Comparison of ENCODE assay signal across 1 cellular context in the genomic region with DNA sequence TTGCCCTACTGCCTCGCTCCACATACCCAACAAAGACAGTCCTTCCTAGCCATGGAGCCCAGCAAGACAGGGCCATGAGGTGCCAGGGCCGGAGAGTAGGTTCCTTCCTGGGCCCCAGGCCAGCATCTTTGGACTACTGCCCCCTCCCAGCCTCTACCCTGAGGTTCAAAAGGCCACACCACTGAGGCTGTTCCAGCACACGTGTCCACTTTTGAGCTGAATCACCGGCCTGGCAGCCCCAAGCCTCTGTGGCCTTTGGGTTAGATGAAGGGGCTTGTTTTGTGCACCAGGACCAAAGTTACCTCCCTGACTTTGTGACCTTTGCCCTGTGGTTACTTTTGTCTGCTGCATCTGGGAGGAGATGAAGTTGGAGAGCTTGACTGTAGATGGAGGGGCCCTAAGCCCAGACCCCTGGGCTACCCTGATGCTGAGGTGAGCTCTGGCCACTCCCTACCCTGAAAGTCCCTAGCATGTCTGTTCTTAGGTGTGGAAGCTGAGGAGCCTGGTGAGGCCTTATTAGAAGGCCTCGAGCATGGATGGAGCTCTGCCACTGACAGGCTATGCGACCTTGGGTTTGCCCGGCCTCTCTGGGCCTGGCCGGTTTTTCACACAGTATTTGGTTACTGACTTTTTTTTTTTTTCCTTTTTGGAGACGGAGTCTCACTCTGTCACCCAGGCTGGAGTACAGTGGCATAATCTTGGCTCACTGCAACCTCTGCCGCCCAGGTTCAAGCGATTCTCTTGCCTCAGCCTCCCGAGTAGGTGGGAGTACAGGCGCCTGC.
A peak's percentile ranks its signal among the peaks of the same experiment; 100 is the strongest.
TF ChIP-seq lines count a peak whose summit lies in the region.

No MANE protein-coding gene starts in this region.

TF ChIP-seq in liver, 16 proteins besides CTCF, POLR2A, EP300 and RAD21 (continued from another document):
- TF ChIP-seq, protein P1, sequence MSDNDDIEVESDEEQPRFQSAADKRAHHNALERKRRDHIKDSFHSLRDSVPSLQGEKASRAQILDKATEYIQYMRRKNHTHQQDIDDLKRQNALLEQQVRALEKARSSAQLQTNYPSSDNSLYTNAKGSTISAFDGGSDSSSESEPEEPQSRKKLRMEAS (IDR thresholded peaks at IDR 0.05), result peak; percentile 38
- TF ChIP-seq TAF1 (conservative IDR thresholded peaks at IDR 0.05) (no peak), HNF4G (IDR thresholded peaks at IDR 0.05) (peak; percentile 84), RXRA (IDR thresholded peaks at IDR 0.05) (peak; percentile 69 to 89)
TF ChIP-seq in liver: peak in this region for 8.
